Comparison of ENCODE assay signal across 10 cellular contexts in genomic region chr1:200891774-200892157, GRCh38. TPM values are rescaled to one million over a fixed set of nuclear protein-coding genes. Genes with fewer than 3 reads are reported as not detected.
DNase-seq lines count a peak whose midpoint lies in the region; ATAC-seq and TF ChIP-seq lines count a peak whose summit lies in the region.
"Had no signal": no experiment of that assay in that cellular context is flagged by ENCODE, and none has a peak within 500 bp of the region (broad histone marks: within the 10 kb centered on the region; RNA-seq: fewer than 3 reads in every experiment).

No MANE protein-coding gene starts in this region.

- H3K27me3 Mint-ChIP-seq in activated CD8-positive, alpha-beta T cell treated with anti-CD3 and anti-CD28 coated beads for 36 hours: peaks cover 35% of the 10 kb centered on the region

- TF ChIP-seq RAD21 in HCT116 (IDR thresholded peaks at IDR 0.05; ENCODE audit: low read depth): no peak

- H3K9ac ChIP-seq in HCT116 (ENCODE audit: low read length) (peak overlapping the region; percentile 75), iPS-20b (ENCODE audit: low read depth, low read length) (peak overlapping the region; percentile 99), skeletal muscle satellite cell (ENCODE audit: low read depth, low read length) (no peak overlapping the region)

- no peaks in the 10 kb centered on the region; the same call in 1 of the 2 replicates for H3K79me2 ChIP-seq in HCT116 (ENCODE audit: insufficient read depth, low read length)

- H2AFZ ChIP-seq in HCT116 (ENCODE audit: low read depth, low read length, poor library complexity, severe bottlenecking): peak overlapping the region; percentile 80

- H3K27ac ChIP-seq in HCT116 (ENCODE audit: low read depth, low read length): peak overlapping the region; percentile 72
- peak overlapping the region; percentile 63 for H3K27ac ChIP-seq in iPS-20b (ENCODE audit: low read length)

- RAD21 ChIA-PET in HCT116 (lab: Charles Lee; ENCODE audit: low non-redundant PET in 1 of 2, low total read pairs in 2 of 2, uncharacterized antibody in 2 of 2, unreplicated experiment in 2 of 2): no interaction called here

- H3K4me2 ChIP-seq in HCT116 (ENCODE audit: low read length) (peak overlapping the region; percentile 97), skeletal muscle satellite cell (ENCODE audit: low read length) (peak overlapping the region; percentile 99)

- H3K36me3 Mint-ChIP-seq in activated CD8-positive, alpha-beta T cell treated with anti-CD3 and anti-CD28 coated beads for 36 hours (ENCODE audit: low read depth): no peaks in the 10 kb centered on the region

- no TSS peak for BruUV-seq in HCT116 (replicated peaks; lab: Mats Ljungman, UMichigan)

- H3K4me3 Mint-ChIP-seq in activated CD8-positive, alpha-beta T cell treated with anti-CD3 and anti-CD28 coated beads for 36 hours: peak overlapping the region; percentile 38

- no peaks in the 10 kb centered on the region for H3K9me3 Mint-ChIP-seq in activated CD8-positive, alpha-beta T cell treated with anti-CD3 and anti-CD28 coated beads for 36 hours

- peaks cover 41 to 67% of the 10 kb centered on the region in 2 experiments for H3K4me1 ChIP-seq in HCT116 (ENCODE audit: control insufficient read depth in 1 of 2, insufficient read depth in 2 of 2, low read length in 2 of 2)
- H3K4me1 ChIP-seq in iPS-20b (ENCODE audit: insufficient read depth, low read length): peaks cover 39% of the 10 kb centered on the region
- H3K4me1 ChIP-seq in skeletal muscle satellite cell (ENCODE audit: control insufficient read depth, insufficient read depth, low read length): peaks cover 12% of the 10 kb centered on the region

- CTCF ChIA-PET in HCT116 (lab: Charles Lee): interaction anchor here (1.0 to 1.7 kb wide), 3 partner anchors 11 to 269 kb away, joined by 4 to 6 read pairs (median 6); no protein-coding TSS in a partner anchor
- CTCF ChIA-PET in activated CD8-positive, alpha-beta T cell treated with anti-CD3 and anti-CD28 coated beads for 36 hours (lab: Charles Lee): interaction anchor here (1.0 to 1.3 kb wide), 2 partner anchors 10 to 26 kb away, joined by 3 to 4 read pairs; no protein-coding TSS in a partner anchor

- ATAC-seq in HCT116 (peak; percentile 1; the same call in 1 of the 2 replicates), HG03469 (IDR thresholded peaks at IDR 0.05; ENCODE audit: unreplicated experiment) (no peak)
- ATAC-seq in activated CD8-positive, alpha-beta T cell treated with anti-CD3 and anti-CD28 coated beads for 36 hours: no peak

- peaks cover 48% of the 10 kb centered on the region for H3K4me1 Mint-ChIP-seq in activated CD8-positive, alpha-beta T cell treated with anti-CD3 and anti-CD28 coated beads for 36 hours (ENCODE audit: low read depth)

- H3K9me2 ChIP-seq in HCT116 (ENCODE audit: insufficient read depth): no peaks in the 10 kb centered on the region

- TF ChIP-seq POLR2A in HCT116 (IDR thresholded peaks at IDR 0.05; ENCODE audit: borderline replicate concordance, extremely low read depth, insufficient read depth, insufficient read length): no peak

- H3K36me3 ChIP-seq in HCT116 (ENCODE audit: control insufficient read depth in 1 of 2, insufficient read depth in 2 of 2, low read length in 2 of 2): no peaks in the 10 kb centered on the region
- H3K36me3 ChIP-seq in iPS-20b (ENCODE audit: insufficient read depth, low read depth, low read length): no peaks in the 10 kb centered on the region
- no peaks in the 10 kb centered on the region for H3K36me3 ChIP-seq in skeletal muscle satellite cell (ENCODE audit: insufficient read depth, low read length)

- TF ChIP-seq CTCF in HCT116 (IDR thresholded peaks at IDR 0.05 in 2 of 3, conservative IDR thresholded peaks at IDR 0.05 in 1 of 3; ENCODE audit: borderline replicate concordance in 1 of 3, insufficient read depth in 1 of 3, low read depth in 2 of 3, low read length in 2 of 3): no peak
- no peak for TF ChIP-seq CTCF in activated CD8-positive, alpha-beta T cell treated with anti-CD3 and anti-CD28 coated beads for 36 hours (IDR thresholded peaks at IDR 0.05)

- intact Hi-C loops in HCT116 (cut with micrococcal nuclease): no loop called here
- intact Hi-C loops in activated CD8-positive, alpha-beta T cell treated with anti-CD3 and anti-CD28 coated beads for 36 hours (cut with micrococcal nuclease): no loop called here

- H3K4me3 ChIP-seq in HCT116 (replicated peaks in 1 of 2; ENCODE audit: low read depth in 1 of 2, low read length in 2 of 2) (peak overlapping the region; percentile 57 to 72), iPS-20b (ENCODE audit: low read length) (peak overlapping the region; percentile 87), skeletal muscle satellite cell (ENCODE audit: low read length) (peak overlapping the region; percentile 72)

- H4K20me1 ChIP-seq in HCT116 (ENCODE audit: insufficient read depth): no peaks in the 10 kb centered on the region

- DNase-seq in HCT116 (ENCODE audit: low read depth, low spot score) (no peak), MV-4-11 (lab: John Stamatoyannopoulos, UW) (no peak), NCI-H1694 (lab: John Stamatoyannopoulos, UW) (no peak), SIG-M5 treated with dmso at 0.1 percent for 504 hours (lab: John Stamatoyannopoulos, UW; ENCODE audit: unreplicated experiment) (no peak)
- no peak for DNase-seq in activated CD8-positive, alpha-beta T cell treated with anti-CD3 and anti-CD28 coated beads for 36 hours
- DNase-seq: stimulated activated CD4-positive, alpha-beta T cell treated with anti-CD3 and anti-CD28 coated beads, Interleukin-2, amount 100 ng/mL, for 48 hours had no signal

- H3K9me3 ChIP-seq in HCT116 (ENCODE audit: control insufficient read depth in 1 of 2, insufficient read depth in 1 of 2, low read depth in 1 of 2, low read length in 2 of 2): no peaks in the 10 kb centered on the region
- no peaks in the 10 kb centered on the region for H3K9me3 ChIP-seq in iPS-20b (ENCODE audit: insufficient read depth, low read depth, low read length)
- H3K9me3 ChIP-seq in skeletal muscle satellite cell (replicated peaks; ENCODE audit: low read length): no peaks in the 10 kb centered on the region

- no peak overlapping the region for H3K27ac Mint-ChIP-seq in activated CD8-positive, alpha-beta T cell treated with anti-CD3 and anti-CD28 coated beads for 36 hours

- POLR2A ChIA-PET in HCT116 (lab: Charles Lee): no interaction called here
- POLR2A ChIA-PET in activated CD8-positive, alpha-beta T cell treated with anti-CD3 and anti-CD28 coated beads for 36 hours (lab: Charles Lee): interaction anchor here (1.1 kb wide), 1 partner anchor 8 kb away, joined by 4 read pairs; no protein-coding TSS in a partner anchor

- H3K27me3 ChIP-seq in HCT116 (ENCODE audit: insufficient read depth, low read length) (no peaks in the 10 kb centered on the region), iPS-20b (ENCODE audit: insufficient read depth, low read length) (no peaks in the 10 kb centered on the region), skeletal muscle satellite cell (ENCODE audit: control insufficient read depth, insufficient read depth, low read length) (peaks cover 23% of the 10 kb centered on the region)

TF ChIP-seq in HCT116, 20 proteins besides CTCF, POLR2A, EP300 and RAD21 (continues in another document):
- TF ChIP-seq ELF1 (IDR thresholded peaks at IDR 0.05; ENCODE audit: borderline replicate concordance, low read depth): no peak
- no peak for TF ChIP-seq EGR1 (IDR thresholded peaks at IDR 0.05; ENCODE audit: low read depth)
- no peak for TF ChIP-seq ZNF274 (IDR thresholded peaks at IDR 0.05; ENCODE audit: low read depth, low read length)
- TF ChIP-seq MAX (IDR thresholded peaks at IDR 0.05): no peak
- TF ChIP-seq CEBPB (IDR thresholded peaks at IDR 0.05; ENCODE audit: low read depth): no peak
- TF ChIP-seq EZH2 (IDR thresholded peaks at IDR 0.05): no peak
- TF ChIP-seq ZFX (IDR thresholded peaks at IDR 0.05): no peak
- TF ChIP-seq REST (IDR thresholded peaks at IDR 0.05; ENCODE audit: low read depth): no peak
- TF ChIP-seq TCF7L2 (IDR thresholded peaks at IDR 0.05; ENCODE audit: borderline replicate concordance, extremely low read depth, insufficient read depth, insufficient read length): no peak
- TF ChIP-seq JUND (IDR thresholded peaks at IDR 0.05): no peak
- TF ChIP-seq EZH2phosphoT487 (IDR thresholded peaks at IDR 0.05; ENCODE audit: borderline replicate concordance): no peak

RNA-seq across cellular contexts. Expression of gene INAVA, which starts 2.9 kb away (rescaled TPM):
- total RNA-seq in HCT116 (2021; ENCODE audit: unreplicated experiment): 18.8 TPM
- polyA plus RNA-seq in HCT116 (2012): 27.0 and 30.4 TPM in 2 replicates
- not detected for total RNA-seq in activated CD8-positive, alpha-beta T cell treated with anti-CD3 and anti-CD28 coated beads for 36 hours
- under 0.01 TPM in 1 of 2 replicates, not detected in the other for total RNA-seq in skeletal muscle satellite cell (2012; rRNA removed)

RNA-seq across cellular contexts. Expression of gene GPR25, which starts 19.0 kb away (rescaled TPM):
- not detected for total RNA-seq in HCT116 (2021; ENCODE audit: unreplicated experiment)
- polyA plus RNA-seq in HCT116 (2012): not detected in 2 replicates
- under 1 TPM; 0.29 to 0.34 TPM for total RNA-seq in activated CD8-positive, alpha-beta T cell treated with anti-CD3 and anti-CD28 coated beads for 36 hours
- total RNA-seq in skeletal muscle satellite cell (2012; rRNA removed): not detected in 2 replicates
- total RNA-seq: LHCN-M2 had no signal

Comparison
In these comparisons a context has a peak if more than half of its experiments do, and no peak if none do; other contexts are left out.
1. RNA of gene INAVA, which starts 2.9 kb away (total RNA-seq): 18.8 TPM in HCT116 (single experiment); not detected in activated CD8-positive, alpha-beta T cell treated with anti-CD3 and anti-CD28 coated beads for 36 hours; every median in the first group is over 10 times any median in the second.
2. Peak in every context shown above with its lines, with median percentiles within 50 percentile points of each other: H3K4me3 ChIP-seq.